ENCODE assay signal across 31 cellular contexts in genomic region chr4:22454955-22455354, GRCh38.
DNase-seq lines count a peak whose midpoint lies in the region; ATAC-seq and TF ChIP-seq lines count a peak whose summit lies in the region.
"Had no signal": no experiment of that assay in that cellular context is flagged by ENCODE, and none has a peak within 500 bp of the region (broad histone marks: within the 10 kb centered on the region; RNA-seq: fewer than 3 reads in every experiment).

No MANE protein-coding gene starts in this region.

- ATAC-seq in HG02870 (IDR thresholded peaks at IDR 0.05; ENCODE audit: unreplicated experiment) (peak; percentile 69), right cardiac atrium (peak; percentile 21 to 74), GM21390 (IDR thresholded peaks at IDR 0.05; ENCODE audit: unreplicated experiment) (no peak)
- no peak for ATAC-seq in naive thymus-derived CD8-positive, alpha-beta T cell
- ATAC-seq: esophagus mucosa; natural killer cell; PC-3; stimulated activated effector memory CD8-positive, alpha-beta T cell treated with anti-CD3 and anti-CD28 coated beads, Interleukin-12 subunit alpha, Interleukin-12 subunit beta, amount 100 ng/mL, for 72 hours; WTC11 had no signal

- TF ChIP-seq CTCF in progenitor cell of endocrine pancreas (IDR thresholded peaks at IDR 0.05; ENCODE audit: unreplicated experiment) = no peak

- H3K4me1 Mint-ChIP-seq in activated T-helper 2 cell treated with anti-CD3 and anti-CD28 coated beads, Interferon-gamma antibody, Interleukin-2, Interleukin-4, amounts not matched to agents 10 μg/mL and 5 μg/mL and 100 μg/mL, durations not matched to agents 14 hours and 24 hours and 36 hours (ENCODE audit: low read depth) = peaks cover 27% of the 10 kb centered on the region
- H3K4me1 Mint-ChIP-seq in progenitor cell of endocrine pancreas (ENCODE audit: low read depth) = peaks cover 65% of the 10 kb centered on the region
- H3K4me1 Mint-ChIP-seq in naive thymus-derived CD8-positive, alpha-beta T cell = no peaks in the 10 kb centered on the region
- H3K4me1 Mint-ChIP-seq: activated CD4-positive, alpha-beta T cell treated with anti-CD3 and anti-CD28 coated beads, Interleukin-2, amount 10 ng/mL, durations not matched to agents 7 days and 5 days; immature natural killer cell; natural killer cell; stimulated activated effector memory CD8-positive, alpha-beta T cell treated with anti-CD3 and anti-CD28 coated beads, Interleukin-12 subunit alpha, Interleukin-12 subunit beta, amount 100 ng/mL, for 72 hours had no signal

- POLR2A ChIA-PET in naive thymus-derived CD8-positive, alpha-beta T cell (lab: Charles Lee) = no interaction called here

- H3K4me3 Mint-ChIP-seq in activated T-helper 2 cell treated with anti-CD3 and anti-CD28 coated beads, Interferon-gamma antibody, Interleukin-2, Interleukin-4, amounts not matched to agents 10 μg/mL and 5 μg/mL and 100 μg/mL, durations not matched to agents 14 hours and 24 hours and 36 hours (ENCODE audit: low read depth) = peak overlapping the region; percentile 24
- H3K4me3 Mint-ChIP-seq in progenitor cell of endocrine pancreas (ENCODE audit: low read depth) = no peak overlapping the region
- no peak overlapping the region for H3K4me3 Mint-ChIP-seq in naive thymus-derived CD8-positive, alpha-beta T cell
- H3K4me3 Mint-ChIP-seq: activated CD4-positive, alpha-beta T cell treated with anti-CD3 and anti-CD28 coated beads, Interleukin-2, amount 10 ng/mL, durations not matched to agents 7 days and 5 days; activated T-cell treated with anti-CD3 and anti-CD28 coated beads, Interleukin-2, amount 50 U/mL, for 24 hours; immature natural killer cell; natural killer cell; stimulated activated effector memory CD8-positive, alpha-beta T cell treated with anti-CD3 and anti-CD28 coated beads, Interleukin-12 subunit alpha, Interleukin-12 subunit beta, amount 100 ng/mL, for 72 hours; WTC11 had no signal

- H3K9me3 ChIP-seq in right cardiac atrium (ENCODE audit: control insufficient read depth, low read length) = no peaks in the 10 kb centered on the region
- H3K9me3 ChIP-seq: breast epithelium, right lobe of liver had no signal

- no peaks in the 10 kb centered on the region for H3K27me3 Mint-ChIP-seq in activated T-helper 2 cell treated with anti-CD3 and anti-CD28 coated beads, Interferon-gamma antibody, Interleukin-2, Interleukin-4, amounts not matched to agents 10 μg/mL and 5 μg/mL and 100 μg/mL, durations not matched to agents 14 hours and 24 hours and 36 hours (ENCODE audit: low read depth)
- no peaks in the 10 kb centered on the region for H3K27me3 Mint-ChIP-seq in progenitor cell of endocrine pancreas
- H3K27me3 Mint-ChIP-seq in naive thymus-derived CD8-positive, alpha-beta T cell = no peaks in the 10 kb centered on the region
- H3K27me3 Mint-ChIP-seq: activated CD4-positive, alpha-beta T cell treated with anti-CD3 and anti-CD28 coated beads, Interleukin-2, amount 10 ng/mL, durations not matched to agents 7 days and 5 days; activated T-cell treated with anti-CD3 and anti-CD28 coated beads, Interleukin-2, amount 50 U/mL, for 24 hours had no signal

- no peak for DNase-seq in activated T-helper 2 cell treated with anti-CD3 and anti-CD28 coated beads, Interferon-gamma antibody, Interleukin-2, Interleukin-4, amounts not matched to agents 10 μg/mL and 5 μg/mL and 100 μg/mL, durations not matched to agents 14 hours and 24 hours and 36 hours (ENCODE audit: low spot score)
- no peak for DNase-seq in right cardiac atrium
- DNase-seq in progenitor cell of endocrine pancreas (ENCODE audit: low spot score, unreplicated experiment) = no peak
- no peak for DNase-seq in UCSD-AML1 (lab: John Stamatoyannopoulos, UW; ENCODE audit: unreplicated experiment)
- DNase-seq in naive thymus-derived CD8-positive, alpha-beta T cell = no peak
- DNase-seq: activated CD4-positive, alpha-beta T cell treated with anti-CD3 and anti-CD28 coated beads, Interleukin-2, amount 10 ng/mL, durations not matched to agents 7 days and 5 days; activated gamma-delta T cell treated with Interleukin-2 at 50 U/mL for 16 hours; activated T-cell treated with anti-CD3 and anti-CD28 coated beads, Interleukin-2, amount 50 U/mL, for 24 hours; C1 segment of cervical spinal cord; COR-L47; DMS53; GDM1; hypothalamus; immature natural killer cell; midbrain; natural killer cell; NCI-H1436; NCI-H2107; NCI-H510A; PC-3; right lobe of liver; stimulated activated CD4-positive, alpha-beta T cell treated with anti-CD3 and anti-CD28 coated beads, Interleukin-4, amount 100 ng/mL, for 24 hours; T1000 had no signal

- H3K4me1 ChIP-seq in right cardiac atrium (ENCODE audit: control insufficient read depth, insufficient read depth, low read length) = peaks cover 1% of the 10 kb centered on the region
- H3K4me1 ChIP-seq: breast epithelium, parathyroid adenoma, right lobe of liver had no signal

- H3K9me3 Mint-ChIP-seq in activated T-helper 2 cell treated with anti-CD3 and anti-CD28 coated beads, Interferon-gamma antibody, Interleukin-2, Interleukin-4, amounts not matched to agents 10 μg/mL and 5 μg/mL and 100 μg/mL, durations not matched to agents 14 hours and 24 hours and 36 hours = no peaks in the 10 kb centered on the region
- no peaks in the 10 kb centered on the region for H3K9me3 Mint-ChIP-seq in progenitor cell of endocrine pancreas (ENCODE audit: low read depth)
- H3K9me3 Mint-ChIP-seq in naive thymus-derived CD8-positive, alpha-beta T cell = peaks cover 0 to 2% (median 0%) of the 10 kb centered on the region in 9 donors
- H3K9me3 Mint-ChIP-seq: activated CD4-positive, alpha-beta T cell treated with anti-CD3 and anti-CD28 coated beads, Interleukin-2, amount 10 ng/mL, durations not matched to agents 7 days and 5 days; activated T-cell treated with anti-CD3 and anti-CD28 coated beads, Interleukin-2, amount 50 U/mL, for 24 hours; immature natural killer cell; natural killer cell; WTC11 had no signal

- no peaks in the 10 kb centered on the region for H3K27me3 ChIP-seq in right cardiac atrium (ENCODE audit: control insufficient read depth, insufficient read depth)
- H3K27me3 ChIP-seq: breast epithelium, right lobe of liver had no signal

- intact Hi-C loops in activated T-helper 2 cell treated with anti-CD3 and anti-CD28 coated beads, Interferon-gamma antibody, Interleukin-2, Interleukin-4, amounts not matched to agents 10 μg/mL and 5 μg/mL and 100 μg/mL, durations not matched to agents 14 hours and 24 hours and 36 hours (cut with micrococcal nuclease) = loop anchor here (1.0 to 5.0 kb wide), 2 partner anchors 11 to 38 kb away; no protein-coding TSS in a partner anchor
- intact Hi-C loops in right cardiac atrium (cut with DNase I) = no loop called here

- H3K36me3 Mint-ChIP-seq in activated T-helper 2 cell treated with anti-CD3 and anti-CD28 coated beads, Interferon-gamma antibody, Interleukin-2, Interleukin-4, amounts not matched to agents 10 μg/mL and 5 μg/mL and 100 μg/mL, durations not matched to agents 14 hours and 24 hours and 36 hours (ENCODE audit: low read depth) = peaks cover 27% of the 10 kb centered on the region
- peaks cover 17% of the 10 kb centered on the region for H3K36me3 Mint-ChIP-seq in progenitor cell of endocrine pancreas (ENCODE audit: insufficient read depth)
- H3K36me3 Mint-ChIP-seq in naive thymus-derived CD8-positive, alpha-beta T cell = no peaks in the 10 kb centered on the region
- H3K36me3 Mint-ChIP-seq: natural killer cell; stimulated activated effector memory CD8-positive, alpha-beta T cell treated with anti-CD3 and anti-CD28 coated beads, Interleukin-12 subunit alpha, Interleukin-12 subunit beta, amount 100 ng/mL, for 72 hours had no signal

- H3K27ac Mint-ChIP-seq in activated T-helper 2 cell treated with anti-CD3 and anti-CD28 coated beads, Interferon-gamma antibody, Interleukin-2, Interleukin-4, amounts not matched to agents 10 μg/mL and 5 μg/mL and 100 μg/mL, durations not matched to agents 14 hours and 24 hours and 36 hours = peak overlapping the region; percentile 53
- H3K27ac Mint-ChIP-seq in progenitor cell of endocrine pancreas = peak overlapping the region; percentile 79
- no peak overlapping the region for H3K27ac Mint-ChIP-seq in naive thymus-derived CD8-positive, alpha-beta T cell
- H3K27ac Mint-ChIP-seq: activated CD4-positive, alpha-beta T cell treated with anti-CD3 and anti-CD28 coated beads, Interleukin-2, amount 10 ng/mL, durations not matched to agents 7 days and 5 days; activated T-cell treated with anti-CD3 and anti-CD28 coated beads, Interleukin-2, amount 50 U/mL, for 24 hours; natural killer cell; stimulated activated effector memory CD8-positive, alpha-beta T cell treated with anti-CD3 and anti-CD28 coated beads, Interleukin-12 subunit alpha, Interleukin-12 subunit beta, amount 100 ng/mL, for 72 hours; WTC11 had no signal

- H3K4me3 ChIP-seq in right cardiac atrium (ENCODE audit: low read length) = no peak overlapping the region
- H3K4me3 ChIP-seq: breast epithelium, coronary artery, right lobe of liver had no signal

- H3K27ac ChIP-seq in right cardiac atrium (ENCODE audit: low read length) = no peak overlapping the region
- H3K27ac ChIP-seq: breast epithelium, coronary artery, parathyroid adenoma, right lobe of liver had no signal

- 56% methylated on average over 3 of the region's 3 CpGs for WGBS in right cardiac atrium

Comparison
In these comparisons a context has a peak if more than half of its experiments do, and no peak if none do; other contexts are left out.
1. ATAC-seq: peak in HG02870 (single experiment) and right cardiac atrium (2 of 2); none in GM21390 (single experiment) and naive thymus-derived CD8-positive, alpha-beta T cell (0 of 2).
2. H3K27ac Mint-ChIP-seq: peak in activated T-helper 2 cell treated with anti-CD3 and anti-CD28 coated beads, Interferon-gamma antibody, Interleukin-2, Interleukin-4, amounts not matched to agents 10 μg/mL and 5 μg/mL and 100 μg/mL, durations not matched to agents 14 hours and 24 hours and 36 hours (single experiment) and progenitor cell of endocrine pancreas (single experiment); none in naive thymus-derived CD8-positive, alpha-beta T cell (0 of 10).